8 cellular contexts compared by ENCODE assay signal in the genomic region with DNA sequence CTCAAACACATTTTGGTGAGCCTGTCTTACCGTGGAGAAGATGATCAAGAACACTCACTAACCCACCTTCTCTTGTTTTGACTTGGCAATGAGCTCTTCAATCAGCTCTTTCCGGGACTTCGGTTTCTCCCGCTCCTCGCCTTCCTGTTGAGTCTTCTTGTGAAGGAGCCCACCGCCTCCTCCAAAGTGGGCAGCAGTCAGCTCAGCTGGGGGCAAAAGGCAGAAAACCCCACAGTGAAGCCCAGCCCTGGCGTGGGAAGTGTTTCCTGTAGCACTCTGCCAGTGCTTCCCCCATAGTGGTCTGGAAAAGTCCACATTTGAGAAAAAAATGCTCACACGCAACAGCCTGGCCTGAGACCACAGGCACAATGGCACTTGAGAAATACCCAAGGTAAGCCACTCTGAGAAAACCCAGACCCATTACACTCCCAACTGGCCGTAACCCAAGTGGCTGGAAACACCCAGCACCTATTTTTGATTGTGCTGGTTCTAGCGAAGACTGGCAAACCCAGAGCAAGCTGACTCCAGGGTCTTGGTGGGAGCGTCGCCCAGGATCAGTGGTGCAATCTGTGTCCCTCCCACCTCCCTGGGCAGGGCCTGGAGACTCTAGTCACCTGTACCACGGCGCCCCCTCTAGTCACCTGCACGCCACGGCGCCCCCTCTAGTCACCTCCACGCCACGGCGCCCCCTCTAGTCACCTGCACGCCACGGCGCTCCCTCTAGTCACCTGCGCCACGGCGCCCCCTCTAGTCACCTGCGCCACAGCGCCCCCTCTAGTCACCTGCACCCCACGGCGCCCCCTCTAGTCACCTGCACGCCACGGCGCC. TPM values are rescaled to one million over a fixed set of nuclear protein-coding genes. Genes with fewer than 3 reads are reported as not detected.
A peak's percentile ranks its signal among the peaks of the same experiment; 100 is the strongest.
DNase-seq lines count a peak whose midpoint lies in the region; ATAC-seq and TF ChIP-seq lines count a peak whose summit lies in the region.

No MANE protein-coding gene starts in this region.

- peaks cover 14% of the 10 kb centered on the region; the same call in 1 of the 2 replicates for H4K20me1 ChIP-seq in HCT116 (ENCODE audit: insufficient read depth)

- ATAC-seq in HCT116: peak; percentile 55
- peak; percentile 87 for ATAC-seq in activated CD4-positive, CD25-positive, alpha-beta regulatory T cell treated with anti-CD3 and anti-CD28 coated beads, Interleukin-2, amount 50 U/mL, for 24 hours

- no peak overlapping the region for H3K4me3 ChIP-seq in GM12865 (ENCODE audit: low read depth, low read length)
- no peak overlapping the region for H3K4me3 ChIP-seq in HCT116 (replicated peaks in 1 of 2; ENCODE audit: low read depth in 1 of 2, low read length in 2 of 2)
- no peak overlapping the region for H3K4me3 ChIP-seq in kidney epithelial cell (ENCODE audit: low read depth, low read length)

- no peak overlapping the region for H3K27ac ChIP-seq in HCT116 (ENCODE audit: low read depth, low read length)

- H3K27me3 ChIP-seq in HCT116 (ENCODE audit: insufficient read depth, low read length) (no peaks in the 10 kb centered on the region), kidney epithelial cell (ENCODE audit: control insufficient read depth, insufficient read depth, low read length) (no peaks in the 10 kb centered on the region)

- H3K79me2 ChIP-seq in HCT116 (ENCODE audit: insufficient read depth, low read length): peaks cover 81% of the 10 kb centered on the region

- peak; percentile 32 for TF ChIP-seq CTCF in GM12865 (IDR thresholded peaks at IDR 0.05; ENCODE audit: insufficient read depth, low read depth, low read length, missing control alignments)
- peak in 2 of 3 experiments; percentile 32 to 98; a peak in 4 of 6 replicates for TF ChIP-seq CTCF in HCT116 (IDR thresholded peaks at IDR 0.05 in 2 of 3, conservative IDR thresholded peaks at IDR 0.05 in 1 of 3; ENCODE audit: borderline replicate concordance in 1 of 3, insufficient read depth in 1 of 3, low read depth in 2 of 3, low read length in 2 of 3)
- peak; percentile 43 for TF ChIP-seq CTCF in kidney epithelial cell (IDR thresholded peaks at IDR 0.05; ENCODE audit: insufficient read depth, low read length, poor library complexity, severe bottlenecking)

- CTCF ChIA-PET in HCT116 (lab: Charles Lee): interaction anchor here (1.3 kb wide), 1 partner anchor 10 kb away, joined by 7 read pairs; no protein-coding TSS in a partner anchor

- RAD21 ChIA-PET in HCT116 (lab: Charles Lee; ENCODE audit: low non-redundant PET in 1 of 2, low total read pairs in 2 of 2, uncharacterized antibody in 2 of 2, unreplicated experiment in 2 of 2): no interaction called here

- no peak for TF ChIP-seq POLR2A in HCT116 (IDR thresholded peaks at IDR 0.05; ENCODE audit: borderline replicate concordance, extremely low read depth, insufficient read depth, insufficient read length)

- no peaks in the 10 kb centered on the region for H3K9me2 ChIP-seq in HCT116 (ENCODE audit: insufficient read depth)

- POLR2A ChIA-PET in HCT116 (lab: Charles Lee): no interaction called here

- no peaks in the 10 kb centered on the region for H3K4me1 ChIP-seq in HCT116 (ENCODE audit: control insufficient read depth in 1 of 2, insufficient read depth in 2 of 2, low read length in 2 of 2)

- no peak overlapping the region for H2AFZ ChIP-seq in HCT116 (ENCODE audit: low read depth, low read length, poor library complexity, severe bottlenecking)

- intact Hi-C loops in HCT116 (cut with micrococcal nuclease): no loop called here

- no TSS peak for BruUV-seq in HCT116 (replicated peaks; lab: Mats Ljungman, UMichigan)

- peaks cover 6 to 11% of the 10 kb centered on the region in 2 experiments; a peak in 2 of 4 replicates for H3K9me3 ChIP-seq in HCT116 (ENCODE audit: control insufficient read depth in 1 of 2, insufficient read depth in 1 of 2, low read depth in 1 of 2, low read length in 2 of 2)

- H3K9ac ChIP-seq in HCT116 (ENCODE audit: low read length): no peak overlapping the region

- H3K36me3 ChIP-seq in HCT116 (ENCODE audit: control insufficient read depth in 1 of 2, insufficient read depth in 2 of 2, low read length in 2 of 2) (peaks cover 65 to 84% of the 10 kb centered on the region in 2 experiments), kidney epithelial cell (ENCODE audit: control insufficient read depth, insufficient read depth, low read length) (peaks cover 2% of the 10 kb centered on the region)

- no peak overlapping the region for H3K4me2 ChIP-seq in HCT116 (ENCODE audit: low read length)

- DNase-seq in GM12865 (ENCODE audit: low read depth) (peak; percentile 86), HCT116 (ENCODE audit: low read depth, low spot score) (peak; percentile 13), kidney epithelial cell (ENCODE audit: low read depth) (no peak), GM19238 (ENCODE audit: insufficient read length, low spot score) (no peak), LoVo (ENCODE audit: low spot score) (no peak), cerebellar cortex (ENCODE audit: low spot score) (no peak), A172 (ENCODE audit: low spot score) (no peak)

- TF ChIP-seq RAD21 in HCT116 (IDR thresholded peaks at IDR 0.05; ENCODE audit: low read depth): no peak

TF ChIP-seq in HCT116, 20 proteins besides CTCF, POLR2A, EP300 and RAD21:
- TF ChIP-seq, protein P1, sequence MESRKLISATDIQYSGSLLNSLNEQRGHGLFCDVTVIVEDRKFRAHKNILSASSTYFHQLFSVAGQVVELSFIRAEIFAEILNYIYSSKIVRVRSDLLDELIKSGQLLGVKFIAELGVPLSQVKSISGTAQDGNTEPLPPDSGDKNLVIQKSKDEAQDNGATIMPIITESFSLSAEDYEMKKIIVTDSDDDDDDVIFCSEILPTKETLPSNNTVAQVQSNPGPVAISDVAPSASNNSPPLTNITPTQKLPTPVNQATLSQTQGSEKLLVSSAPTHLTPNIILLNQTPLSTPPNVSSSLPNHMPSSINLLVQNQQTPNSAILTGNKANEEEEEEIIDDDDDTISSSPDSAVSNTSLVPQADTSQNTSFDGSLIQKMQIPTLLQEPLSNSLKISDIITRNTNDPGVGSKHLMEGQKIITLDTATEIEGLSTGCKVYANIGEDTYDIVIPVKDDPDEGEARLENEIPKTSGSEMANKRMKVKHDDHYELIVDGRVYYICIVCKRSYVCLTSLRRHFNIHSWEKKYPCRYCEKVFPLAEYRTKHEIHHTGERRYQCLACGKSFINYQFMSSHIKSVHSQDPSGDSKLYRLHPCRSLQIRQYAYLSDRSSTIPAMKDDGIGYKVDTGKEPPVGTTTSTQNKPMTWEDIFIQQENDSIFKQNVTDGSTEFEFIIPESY (IDR thresholded peaks at IDR 0.05; ENCODE audit: extremely low read depth, insufficient replicate concordance, low read length): no peak
- TF ChIP-seq YY1 (IDR thresholded peaks at IDR 0.05; ENCODE audit: extremely low read depth, insufficient replicate concordance, low read depth, low read length): no peak
- no peak for TF ChIP-seq JUND (IDR thresholded peaks at IDR 0.05)
- 0 out of 2 replicates have a peak, but pooled peaks have one; percentile 23 for TF ChIP-seq CBX3 (IDR thresholded peaks at IDR 0.05; ENCODE audit: low read depth)
- TF ChIP-seq, protein P2, sequence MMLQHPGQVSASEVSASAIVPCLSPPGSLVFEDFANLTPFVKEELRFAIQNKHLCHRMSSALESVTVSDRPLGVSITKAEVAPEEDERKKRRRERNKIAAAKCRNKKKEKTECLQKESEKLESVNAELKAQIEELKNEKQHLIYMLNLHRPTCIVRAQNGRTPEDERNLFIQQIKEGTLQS (IDR thresholded peaks at IDR 0.05): no peak
- no peak for TF ChIP-seq POLR2AphosphoS5 (IDR thresholded peaks at IDR 0.05; ENCODE audit: low read depth, low read length)

RNA-seq across cellular contexts. Expression of a gene that starts 8.6 kb away (rescaled TPM):
- 67.3 TPM for total RNA-seq in HCT116 (2021; ENCODE audit: unreplicated experiment)
- 39.1 and 51.6 TPM in 2 replicates for polyA plus RNA-seq in HCT116 (2012)
- 35.2 and 35.4 TPM in 2 replicates for total RNA-seq in kidney epithelial cell
- total RNA-seq in A172 (2014; rRNA removed; shearing (Covaris generic)): 23.8 and 33.1 TPM in 2 replicates

RNA-seq across cellular contexts. Expression of a gene that starts 8.8 kb away (rescaled TPM):
- total RNA-seq in HCT116 (2021; ENCODE audit: unreplicated experiment): 4.2 TPM
- polyA plus RNA-seq in HCT116 (2012): 1.3 and 2.2 TPM in 2 replicates
- total RNA-seq in kidney epithelial cell: 6.3 and 10.7 TPM in 2 replicates
- 4.9 and 8.5 TPM in 2 replicates for total RNA-seq in A172 (2014; rRNA removed; shearing (Covaris generic))

Comparison
In these comparisons a context has a peak if more than half of its experiments do, and no peak if none do; other contexts are left out.
1. DNase-seq: peak in GM12865 (single experiment) and HCT116 (single experiment); none in kidney epithelial cell (single experiment), GM19238 (single experiment), LoVo (single experiment), cerebellar cortex (single experiment) and A172 (single experiment).
2. Peak in every context shown above with its lines, with median percentiles within 50 percentile points of each other: CTCF ChIP-seq.